Comparison of ENCODE assay signal across 8 cellular contexts in genomic region chr19:50762554-50762953, GRCh38. TPM values are rescaled to one million over a fixed set of nuclear protein-coding genes. Genes with fewer than 3 reads are reported as not detected.
"Had no signal": no experiment of that assay in that cellular context is flagged by ENCODE, and none has a peak within 500 bp of the region (broad histone marks: within the 10 kb centered on the region; RNA-seq: fewer than 3 reads in every experiment).

No MANE protein-coding gene starts in this region.

- H3K4me3 Mint-ChIP-seq: IgD-negative memory B cell had no signal

- H3K27ac ChIP-seq: HL-60, KMS-11 had no signal

- H3K27ac Mint-ChIP-seq: IgD-negative memory B cell had no signal

- H3K4me2 ChIP-seq: KMS-11 had no signal

- H3K4me3 ChIP-seq: K562 had no signal

- H3K9ac ChIP-seq: KMS-11 had no signal

- DNase-seq: IMR-90, KBM-7, KG1 had no signal

RNA-seq across cellular contexts. Expression of gene GPR32, which starts 7.7 kb away (rescaled TPM):
- polyA plus RNA-seq: HepG2, IgD-negative memory B cell, IMR-90, K562 had no signal

RNA-seq across cellular contexts. Expression of gene ACP4, which starts 27.7 kb away (rescaled TPM):
- polyA plus RNA-seq: IgD-negative memory B cell, IMR-90, K562 had no signal

RNA-seq across cellular contexts. Expression of gene CLEC11A, which starts 39.4 kb away (rescaled TPM):
- polyA plus RNA-seq: HepG2 had no signal

RNA-seq across cellular contexts. Expression of gene SHANK1, which starts 43.0 kb away (rescaled TPM):
- polyA plus RNA-seq: HepG2, IgD-negative memory B cell had no signal
